In the genomic region with DNA sequence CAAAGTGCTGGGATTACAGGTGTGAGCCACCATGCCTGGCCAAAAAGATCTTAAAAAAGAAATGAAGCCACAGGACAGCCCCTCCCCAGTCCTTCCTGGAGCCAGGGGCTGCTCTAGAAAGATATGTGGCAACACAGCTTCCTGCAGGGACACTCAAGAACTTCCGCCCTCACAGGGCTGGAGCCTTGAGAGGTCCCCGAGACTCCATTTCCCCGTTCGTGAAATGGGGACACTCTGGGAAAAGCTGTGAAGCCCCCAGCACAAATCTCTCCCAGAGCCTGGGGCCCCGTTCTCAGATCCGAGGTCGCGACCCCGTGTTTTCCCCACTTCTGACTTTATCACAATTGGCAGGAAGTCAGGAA, we compare ENCODE assay signal across 9 cellular contexts. TPM values are rescaled to one million over a fixed set of nuclear protein-coding genes. Genes with fewer than 3 reads are reported as not detected.
DNase-seq lines count a peak whose midpoint lies in the region; ATAC-seq and TF ChIP-seq lines count a peak whose summit lies in the region.
"Had no signal": no experiment of that assay in that cellular context is flagged by ENCODE, and none has a peak within 500 bp of the region (broad histone marks: within the 10 kb centered on the region; RNA-seq: fewer than 3 reads in every experiment).

No MANE protein-coding gene starts in this region.

- no peak for TF ChIP-seq POLR2A in suprapubic skin (IDR thresholded peaks at IDR 0.05)

- H3K4me3 ChIP-seq in suprapubic skin, result peak overlapping the region; percentile 12

- H3K27ac ChIP-seq in layer of hippocampus (ENCODE audit: low read depth, low read length) (peak overlapping the region; percentile 95), suprapubic skin (peak overlapping the region; percentile 100)

- no peaks in the 10 kb centered on the region for H3K9me3 ChIP-seq in suprapubic skin

- 28% methylated on average over 9 of the region's 9 CpGs for WGBS in suprapubic skin

- H3K36me3 Mint-ChIP-seq in activated naive CD4-positive, alpha-beta T cell treated with anti-CD3 and anti-CD28 coated beads, Interleukin-2, amount 50 U/mL, for 72 hours, result peaks cover 0 to 9% of the 10 kb centered on the region in 2 donors

- peak; percentile 63 for DNase-seq in SIG-M5 treated with dmso at 0.1 percent for 504 hours (lab: John Stamatoyannopoulos, UW; ENCODE audit: unreplicated experiment)
- no peak for DNase-seq in SIG-M5 (lab: John Stamatoyannopoulos, UW)
- DNase-seq in activated naive CD4-positive, alpha-beta T cell treated with anti-CD3 and anti-CD28 coated beads, Interleukin-2, amount 50 U/mL, for 72 hours (ENCODE audit: low spot score in 2 of 2), result no peak
- DNase-seq in suprapubic skin (ENCODE audit: low spot score in 2 of 2), result no peak
- DNase-seq in HT-29 (ENCODE audit: low spot score), result no peak
- DNase-seq: 8988T had no signal

- no peaks in the 10 kb centered on the region for H3K27me3 ChIP-seq in layer of hippocampus (ENCODE audit: control insufficient read depth, insufficient read depth, low read length)
- H3K27me3 ChIP-seq in suprapubic skin, result no peaks in the 10 kb centered on the region

- H3K9me3 Mint-ChIP-seq in activated naive CD4-positive, alpha-beta T cell treated with anti-CD3 and anti-CD28 coated beads, Interleukin-2, amount 50 U/mL, for 72 hours, result peaks cover 0 to 6% of the 10 kb centered on the region in 2 donors

- no peak for ATAC-seq in activated naive CD4-positive, alpha-beta T cell treated with anti-CD3 and anti-CD28 coated beads, Interleukin-2, amount 50 U/mL, for 72 hours
- ATAC-seq in HG03045 (IDR thresholded peaks at IDR 0.05; ENCODE audit: unreplicated experiment) (no peak), HG02973 (IDR thresholded peaks at IDR 0.05; ENCODE audit: unreplicated experiment) (no peak)

- TF ChIP-seq EP300 in suprapubic skin (IDR thresholded peaks at IDR 0.05), result no peak

- TF ChIP-seq CTCF in suprapubic skin (IDR thresholded peaks at IDR 0.05), result no peak

- H3K36me3 ChIP-seq in suprapubic skin, result peaks cover 7% of the 10 kb centered on the region

- H3K4me1 ChIP-seq in suprapubic skin, result peaks cover 75% of the 10 kb centered on the region

- H3K27ac Mint-ChIP-seq in activated naive CD4-positive, alpha-beta T cell treated with anti-CD3 and anti-CD28 coated beads, Interleukin-2, amount 50 U/mL, for 72 hours, result peak overlapping the region; percentile 60 to 96

RNA-seq across cellular contexts. Expression of a gene that starts 2.5 kb away (rescaled TPM):
- total RNA-seq in activated naive CD4-positive, alpha-beta T cell treated with anti-CD3 and anti-CD28 coated beads, Interleukin-2, amount 50 U/mL, for 72 hours, result 100 to 1,000 TPM; 154 to 316 TPM
- total RNA-seq in suprapubic skin, result 100 to 1,000 TPM; 267 to 359 (median 344) TPM
- 1,102 and 1,117 TPM in 2 replicates for total RNA-seq in HT-29 (2014; rRNA removed; shearing (Covaris generic))

RNA-seq across cellular contexts. Expression of a gene that starts 6.1 kb away (rescaled TPM):
- total RNA-seq in activated naive CD4-positive, alpha-beta T cell treated with anti-CD3 and anti-CD28 coated beads, Interleukin-2, amount 50 U/mL, for 72 hours, result 100 to 1,000 TPM; 248 to 259 TPM
- 100 to 1,000 TPM in 3 of 4 donors, 10 to 100 TPM in 1; 84.1 to 142 (median 111) TPM for total RNA-seq in suprapubic skin
- total RNA-seq in HT-29 (2014; rRNA removed; shearing (Covaris generic)), result 394 and 395 TPM in 2 replicates

RNA-seq across cellular contexts. Expression of a gene that starts 34.4 kb away (rescaled TPM):
- 100 to 1,000 TPM; 171 to 174 TPM for total RNA-seq in activated naive CD4-positive, alpha-beta T cell treated with anti-CD3 and anti-CD28 coated beads, Interleukin-2, amount 50 U/mL, for 72 hours
- total RNA-seq in suprapubic skin, result 10 to 100 TPM; 11.5 to 13.4 (median 12.6) TPM
- 93.3 and 102 TPM in 2 replicates for total RNA-seq in HT-29 (2014; rRNA removed; shearing (Covaris generic))
